Comparison of ENCODE assay signal across 9 cellular contexts in genomic region chr15:63189955-63190691, GRCh38. TPM values are rescaled to one million over a fixed set of nuclear protein-coding genes. Genes with fewer than 3 reads are reported as not detected.
A peak's percentile ranks its signal among the peaks of the same experiment; 100 is the strongest.
DNase-seq lines count a peak whose midpoint lies in the region; ATAC-seq and FAIRE-seq lines count a peak whose summit lies in the region.
"Had no signal": no experiment of that assay in that cellular context is flagged by ENCODE, and none has a peak within 500 bp of the region (broad histone marks: within the 10 kb centered on the region; RNA-seq: fewer than 3 reads in every experiment).

No MANE protein-coding gene starts in this region.

- H3K27ac ChIP-seq in neuronal stem cell (replicated peaks; ENCODE audit: low read length) = peak overlapping the region; percentile 1

- H3K23ac ChIP-seq in neuronal stem cell (ENCODE audit: low read depth, low read length, poor library complexity) = peak overlapping the region; percentile 58

- peak overlapping the region; percentile 50 for H3K14ac ChIP-seq in neuronal stem cell (ENCODE audit: low read length)

- H2AFZ ChIP-seq in neuronal stem cell (ENCODE audit: low read length) = peak overlapping the region; percentile 94

- H3K79me1 ChIP-seq in neuronal stem cell (ENCODE audit: low read depth, low read length) = no peaks in the 10 kb centered on the region

- H3K18ac ChIP-seq in neuronal stem cell (ENCODE audit: low read length) = peak overlapping the region; percentile 93

- H3K9ac ChIP-seq in neuronal stem cell (ENCODE audit: low read depth, low read length, poor library complexity) = peak overlapping the region; percentile 97

- H2BK120ac ChIP-seq in neuronal stem cell (ENCODE audit: low read depth, low read length) = no peak overlapping the region

- no peaks in the 10 kb centered on the region for H3K27me3 Mint-ChIP-seq in effector memory CD8-positive, alpha-beta T cell

- no peaks in the 10 kb centered on the region for H3K36me3 ChIP-seq in neuronal stem cell (replicated peaks in 1 of 2; ENCODE audit: control insufficient read depth in 2 of 2, insufficient read depth in 2 of 2, low read length in 2 of 2)

- no peaks in the 10 kb centered on the region for H3K9me3 Mint-ChIP-seq in effector memory CD8-positive, alpha-beta T cell

- no peak for ATAC-seq in effector memory CD8-positive, alpha-beta T cell (replicated peaks)
- ATAC-seq in GM19023 (IDR thresholded peaks at IDR 0.05; ENCODE audit: unreplicated experiment) = no peak

- intact Hi-C loops in posterior cingulate gyrus (cut with DNase I) = loop anchor here (2.0 kb wide), 2 partner anchors 33 to 87 kb away; partner anchors contain the start of genes APH1B and RPS27L

- FAIRE-seq in RCC 7860 (lab: Jason Lieb, UNC) = no peak
- FAIRE-seq: A204.1 had no signal

- H3K4me2 ChIP-seq in neuronal stem cell (ENCODE audit: insufficient read depth, low read length, poor library complexity, severe bottlenecking) = peak overlapping the region; percentile 90

- H3K36me3 Mint-ChIP-seq in effector memory CD8-positive, alpha-beta T cell (ENCODE audit: insufficient read depth) = peaks cover 30% of the 10 kb centered on the region

- H2BK15ac ChIP-seq in neuronal stem cell (ENCODE audit: low read length) = no peak overlapping the region

- peaks cover 4 to 15% of the 10 kb centered on the region in 2 donors for H3K4me1 ChIP-seq in neuronal stem cell (ENCODE audit: control insufficient read depth in 2 of 2, insufficient read depth in 1 of 2, low read depth in 1 of 2, low read length in 2 of 2)

- no CpG with 5 or more reads among the region's 9 CpGs for WGBS in neuronal stem cell (ENCODE audit: extremely low coverage in 2 of 2, insufficient read length in 2 of 2, insufficient replicate concordance in 1 of 2), 2 donors

- H2AK5ac ChIP-seq in neuronal stem cell (ENCODE audit: low read depth, low read length) = no peak overlapping the region

- no peaks in the 10 kb centered on the region for H3K27me3 ChIP-seq in neuronal stem cell (ENCODE audit: control insufficient read depth in 3 of 3, insufficient read depth in 3 of 3, low read depth in 1 of 3, low read length in 3 of 3)

- H3K4me1 Mint-ChIP-seq in effector memory CD8-positive, alpha-beta T cell (ENCODE audit: low read depth in 2 of 2) = peaks cover 44 to 54% of the 10 kb centered on the region in 2 donors

- H3K4ac ChIP-seq in neuronal stem cell (ENCODE audit: low read length) = no peak overlapping the region

- no peaks in the 10 kb centered on the region for H3K9me3 ChIP-seq in neuronal stem cell (replicated peaks in 1 of 2; ENCODE audit: control insufficient read depth in 2 of 2, insufficient read depth in 1 of 2, low read depth in 1 of 2, low read length in 2 of 2)

- DNase-seq in NCI-H146 (lab: John Stamatoyannopoulos, UW) (peak; percentile 8), NCI-H146 treated with DMSO at 0.1 percent for 48 hours (lab: John Stamatoyannopoulos, UW; ENCODE audit: unreplicated experiment) (no peak), RCC 7860 (ENCODE audit: low spot score) (peak; percentile 14), neuronal stem cell (ENCODE audit: low spot score) (no peak), posterior cingulate gyrus (no peak), NCI-H748 (lab: John Stamatoyannopoulos, UW; ENCODE audit: unreplicated experiment) (no peak)
- no peak for DNase-seq in effector memory CD8-positive, alpha-beta T cell

- no peak overlapping the region for H4K8ac ChIP-seq in neuronal stem cell (ENCODE audit: low read depth, low read length)

- peak overlapping the region; percentile 90 to 98 for H3K4me3 Mint-ChIP-seq in effector memory CD8-positive, alpha-beta T cell

- H3K27ac Mint-ChIP-seq in effector memory CD8-positive, alpha-beta T cell = peak overlapping the region; percentile 89 to 97

- H2BK12ac ChIP-seq in neuronal stem cell (ENCODE audit: low read length) = no peak overlapping the region

- no peak overlapping the region for H4K91ac ChIP-seq in neuronal stem cell (ENCODE audit: low read depth, low read length, poor library complexity)

- H2BK5ac ChIP-seq in neuronal stem cell (ENCODE audit: low read length) = peak overlapping the region; percentile 59

- H3K4me3 ChIP-seq in neuronal stem cell (ENCODE audit: low read length in 2 of 2) = peak overlapping the region; percentile 91 to 95

RNA-seq across cellular contexts. Expression of gene RAB8B, which starts 0.7 kb away (rescaled TPM):
- polyA plus RNA-seq in neuronal stem cell (2013, experiment 1 of 2) = 94.7 TPM
- 90.1 TPM for polyA plus RNA-seq in neuronal stem cell (2013, experiment 2 of 2)

RNA-seq across cellular contexts. Expression of gene RPS27L, which starts 32.8 kb away (rescaled TPM):
- polyA plus RNA-seq in neuronal stem cell (2013, experiment 1 of 2) = 199 TPM
- 200 TPM for polyA plus RNA-seq in neuronal stem cell (2013, experiment 2 of 2)

Comparison
In these comparisons a context has a peak if more than half of its experiments do, and no peak if none do; other contexts are left out.
1. DNase-seq: peak in NCI-H146 (single experiment) and RCC 7860 (single experiment); none in NCI-H146 treated with DMSO at 0.1 percent for 48 hours (single experiment), effector memory CD8-positive, alpha-beta T cell (0 of 3), neuronal stem cell (single experiment), posterior cingulate gyrus (0 of 10) and NCI-H748 (single experiment).